ENCODE assay signal across 1 cellular context in the genomic region with DNA sequence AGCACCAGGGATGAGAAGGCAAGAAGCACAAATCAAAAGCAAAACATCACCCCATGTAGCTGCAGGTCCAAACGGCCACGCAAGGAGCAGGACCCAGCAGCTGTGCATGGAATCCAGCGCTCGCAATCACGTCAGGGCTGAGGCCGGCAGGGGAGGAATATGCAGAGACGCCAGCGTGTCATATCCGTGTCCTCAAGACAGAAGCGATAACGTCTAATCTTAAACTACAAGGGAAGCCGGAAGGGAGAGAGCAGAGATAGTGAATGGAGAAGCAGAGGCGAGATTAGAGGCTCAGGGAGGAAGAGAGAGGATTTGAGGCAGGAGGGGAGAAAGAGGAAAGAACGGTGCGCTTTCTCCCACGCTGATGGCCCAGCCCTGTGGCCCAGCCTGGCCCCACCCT.
TF ChIP-seq lines count a peak whose summit lies in the region.

No MANE protein-coding gene starts in this region.

TF ChIP-seq in K562, 482 proteins besides CTCF, POLR2A, EP300 and RAD21 (continued from another document and continues in another):
- TF ChIP-seq SRF (CRISPR knock-in tag; IDR thresholded peaks at IDR 0.05) (no peak), PKNOX1 (IDR thresholded peaks at IDR 0.05) (peak; percentile 62; the same call in 1 of the 2 replicates), TBL1XR1 (IDR thresholded peaks at IDR 0.05; ENCODE audit: low read length in 2 of 2) (peak in 1 of 2 experiments; percentile 39; a peak in 1 of 4 replicates), ZBTB11 (CRISPR knock-in tag; IDR thresholded peaks at IDR 0.05) (peak in 2 of 3 experiments; percentile 62 to 84; a peak in 3 of 6 replicates), ZNF444 (CRISPR knock-in tag; IDR thresholded peaks at IDR 0.05) (no peak), SOX6 (IDR thresholded peaks at IDR 0.05) (peak; percentile 76; the same call in 1 of the 2 replicates), MLX (CRISPR knock-in tag; conservative IDR thresholded peaks at IDR 0.05) (no peak), ZBTB43 (CRISPR knock-in tag; IDR thresholded peaks at IDR 0.05) (no peak), RFX1 (IDR thresholded peaks at IDR 0.05) (no peak), ATF3 (IDR thresholded peaks at IDR 0.05) (no peak), ATF3 (CRISPR knock-in tag; conservative IDR thresholded peaks at IDR 0.05) (no peak), ZNF134 (CRISPR knock-in tag; conservative IDR thresholded peaks at IDR 0.05) (no peak), ASH1L (IDR thresholded peaks at IDR 0.05; ENCODE audit: borderline replicate concordance, low read depth, partially characterized antibody) (no peak), AFF4 (CRISPR knock-in tag; IDR thresholded peaks at IDR 0.05) (no peak), CXXC5 (CRISPR knock-in tag; IDR thresholded peaks at IDR 0.05) (peak; percentile 62), FOXM1 (IDR thresholded peaks at IDR 0.05; ENCODE audit: low read depth) (peak; percentile 66; the same call in 1 of the 2 replicates), FOXM1 (CRISPR knock-in tag; IDR thresholded peaks at IDR 0.05; ENCODE audit: low read depth) (no peak), HDAC1 (IDR thresholded peaks at IDR 0.05) (peak in 1 of 2 experiments; percentile 67; a peak in 1 of 4 replicates), ZNF778 (CRISPR knock-in tag; IDR thresholded peaks at IDR 0.05) (no peak), RFX5 (IDR thresholded peaks at IDR 0.05; ENCODE audit: low read depth, low read length) (no peak), E2F5 (CRISPR knock-in tag; IDR thresholded peaks at IDR 0.05) (no peak), POLR2AphosphoS2 (IDR thresholded peaks at IDR 0.05; ENCODE audit: low read length) (no peak), ZNF76 (CRISPR knock-in tag; IDR thresholded peaks at IDR 0.05; ENCODE audit: borderline replicate concordance) (no peak), ELF1 (tag; IDR thresholded peaks at IDR 0.05) (peak; percentile 59; the same call in 1 of the 2 replicates), PHB (CRISPR knock-in tag; IDR thresholded peaks at IDR 0.05) (no peak), SP2 (IDR thresholded peaks at IDR 0.05; ENCODE audit: extremely low read depth, low read depth, low read length, poor library complexity, severe bottlenecking) (no peak), ZNF668 (CRISPR knock-in tag; IDR thresholded peaks at IDR 0.05) (no peak), ZNF324 (CRISPR knock-in tag; IDR thresholded peaks at IDR 0.05) (no peak), MTA1 (IDR thresholded peaks at IDR 0.05; ENCODE audit: borderline replicate concordance) (peak; percentile 78; the same call in 1 of the 2 replicates), CREM (IDR thresholded peaks at IDR 0.05; ENCODE audit: low read depth) (peak; percentile 86), NFIC (IDR thresholded peaks at IDR 0.05) (peak; percentile 33), MECOM (CRISPR knock-in tag; IDR thresholded peaks at IDR 0.05) (no peak), RREB1 (CRISPR knock-in tag; IDR thresholded peaks at IDR 0.05) (no peak)
- TF ChIP-seq, protein P1, sequence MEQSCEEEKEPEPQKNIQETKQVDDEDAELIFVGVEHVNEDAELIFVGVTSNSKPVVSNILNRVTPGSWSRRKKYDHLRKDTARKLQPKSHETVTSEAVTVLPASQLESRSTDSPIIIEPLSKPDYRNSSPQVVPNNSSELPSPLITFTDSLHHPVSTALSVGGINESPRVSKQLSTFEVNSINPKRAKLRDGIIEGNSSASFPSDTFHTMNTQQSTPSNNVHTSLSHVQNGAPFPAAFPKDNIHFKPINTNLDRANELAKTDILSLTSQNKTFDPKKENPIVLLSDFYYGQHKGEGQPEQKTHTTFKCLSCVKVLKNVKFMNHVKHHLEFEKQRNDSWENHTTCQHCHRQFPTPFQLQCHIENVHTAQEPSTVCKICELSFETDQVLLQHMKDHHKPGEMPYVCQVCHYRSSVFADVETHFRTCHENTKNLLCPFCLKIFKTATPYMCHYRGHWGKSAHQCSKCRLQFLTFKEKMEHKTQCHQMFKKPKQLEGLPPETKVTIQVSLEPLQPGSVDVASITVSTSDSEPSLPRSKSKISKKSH (CRISPR knock-in tag; IDR thresholded peaks at IDR 0.05), result no peak
- TF ChIP-seq, protein P2, sequence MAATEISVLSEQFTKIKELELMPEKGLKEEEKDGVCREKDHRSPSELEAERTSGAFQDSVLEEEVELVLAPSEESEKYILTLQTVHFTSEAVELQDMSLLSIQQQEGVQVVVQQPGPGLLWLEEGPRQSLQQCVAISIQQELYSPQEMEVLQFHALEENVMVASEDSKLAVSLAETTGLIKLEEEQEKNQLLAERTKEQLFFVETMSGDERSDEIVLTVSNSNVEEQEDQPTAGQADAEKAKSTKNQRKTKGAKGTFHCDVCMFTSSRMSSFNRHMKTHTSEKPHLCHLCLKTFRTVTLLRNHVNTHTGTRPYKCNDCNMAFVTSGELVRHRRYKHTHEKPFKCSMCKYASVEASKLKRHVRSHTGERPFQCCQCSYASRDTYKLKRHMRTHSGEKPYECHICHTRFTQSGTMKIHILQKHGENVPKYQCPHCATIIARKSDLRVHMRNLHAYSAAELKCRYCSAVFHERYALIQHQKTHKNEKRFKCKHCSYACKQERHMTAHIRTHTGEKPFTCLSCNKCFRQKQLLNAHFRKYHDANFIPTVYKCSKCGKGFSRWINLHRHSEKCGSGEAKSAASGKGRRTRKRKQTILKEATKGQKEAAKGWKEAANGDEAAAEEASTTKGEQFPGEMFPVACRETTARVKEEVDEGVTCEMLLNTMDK (IDR thresholded peaks at IDR 0.05; ENCODE audit: borderline replicate concordance, insufficient read depth, low read depth, low read length, poor library complexity, severe bottlenecking), result no peak
